7 cellular contexts compared by ENCODE assay signal in genomic region chr22:46577361-46578249, GRCh38. TPM values are rescaled to one million over a fixed set of nuclear protein-coding genes. Genes with fewer than 3 reads are reported as not detected.
DNase-seq lines count a peak whose midpoint lies in the region; ATAC-seq, FAIRE-seq and TF ChIP-seq lines count a peak whose summit lies in the region.

No MANE protein-coding gene starts in this region.

- FAIRE-seq in D721Med (lab: Jason Lieb, UNC), result no peak

- peaks cover 32 to 57% of the 10 kb centered on the region in 2 donors for H3K4me1 Mint-ChIP-seq in natural killer cell

- no peaks in the 10 kb centered on the region for H3K27me3 ChIP-seq in effector memory CD4-positive, alpha-beta T cell (replicated peaks; ENCODE audit: control insufficient read depth, insufficient read depth, low read length, poor library complexity, severe bottlenecking)

- H3K27ac Mint-ChIP-seq in natural killer cell, result peak overlapping the region; percentile 70 to 86

- H3K4me3 ChIP-seq in effector memory CD4-positive, alpha-beta T cell (ENCODE audit: insufficient read depth, low read depth, low read length, poor library complexity, severe bottlenecking), result peak overlapping the region; percentile 60

- H3K9me3 ChIP-seq in effector memory CD4-positive, alpha-beta T cell (ENCODE audit: control insufficient read depth, low read length), result no peaks in the 10 kb centered on the region

- no peaks in the 10 kb centered on the region for H3K27me3 Mint-ChIP-seq in natural killer cell (ENCODE audit: low read depth in 2 of 2)

- no peaks in the 10 kb centered on the region for H3K36me3 ChIP-seq in effector memory CD4-positive, alpha-beta T cell (ENCODE audit: control insufficient read depth, insufficient read depth, low read length)

- ATAC-seq in GM19463 (IDR thresholded peaks at IDR 0.05; ENCODE audit: unreplicated experiment) (peak; percentile 17), natural killer cell (peak in 2 of 3 donors; percentile 28)

- peak overlapping the region; percentile 95 for H3K4me3 Mint-ChIP-seq in natural killer cell

- intact Hi-C loops in natural killer cell (cut with micrococcal nuclease), result no loop called here

- no peak overlapping the region for H3K27ac ChIP-seq in effector memory CD4-positive, alpha-beta T cell (ENCODE audit: insufficient read depth, low read length, poor library complexity, severe bottlenecking)

- H3K9me3 Mint-ChIP-seq in natural killer cell, result no peaks in the 10 kb centered on the region

- DNase-seq in RPMI8226 (peak; percentile 34), natural killer cell (no peak), NCI-H526 treated with DMSO at 0.1 percent for 48 hours (lab: John Stamatoyannopoulos, UW) (no peak), SIG-M5 (lab: John Stamatoyannopoulos, UW) (no peak), D721Med (ENCODE audit: insufficient read length, low spot score) (no peak)
- no peak for DNase-seq in effector memory CD4-positive, alpha-beta T cell

- TF ChIP-seq CTCF in natural killer cell (IDR thresholded peaks at IDR 0.05) (no peak), D721Med (IDR thresholded peaks at IDR 0.05; ENCODE audit: insufficient read depth, missing control alignments) (no peak)

- H3K36me3 Mint-ChIP-seq in natural killer cell, result no peaks in the 10 kb centered on the region

- peaks cover 24% of the 10 kb centered on the region for H3K4me1 ChIP-seq in effector memory CD4-positive, alpha-beta T cell (ENCODE audit: control insufficient read depth, insufficient read depth, low read length, poor library complexity, severe bottlenecking)

RNA-seq across cellular contexts. Expression of gene CELSR1, which starts 40.2 kb away (rescaled TPM):
- 1 to 10 TPM in 2 of 3 donors, under 1 TPM in 1; 0.89 to 3.9 (median 1.9) TPM for total RNA-seq in natural killer cell

RNA-seq across cellular contexts. Expression of gene GRAMD4, which starts 42.6 kb away (rescaled TPM):
- total RNA-seq in natural killer cell, result 10 to 100 TPM; 30.0 to 78.5 (median 41.6) TPM
